16 cellular contexts compared by ENCODE assay signal in the genomic region with DNA sequence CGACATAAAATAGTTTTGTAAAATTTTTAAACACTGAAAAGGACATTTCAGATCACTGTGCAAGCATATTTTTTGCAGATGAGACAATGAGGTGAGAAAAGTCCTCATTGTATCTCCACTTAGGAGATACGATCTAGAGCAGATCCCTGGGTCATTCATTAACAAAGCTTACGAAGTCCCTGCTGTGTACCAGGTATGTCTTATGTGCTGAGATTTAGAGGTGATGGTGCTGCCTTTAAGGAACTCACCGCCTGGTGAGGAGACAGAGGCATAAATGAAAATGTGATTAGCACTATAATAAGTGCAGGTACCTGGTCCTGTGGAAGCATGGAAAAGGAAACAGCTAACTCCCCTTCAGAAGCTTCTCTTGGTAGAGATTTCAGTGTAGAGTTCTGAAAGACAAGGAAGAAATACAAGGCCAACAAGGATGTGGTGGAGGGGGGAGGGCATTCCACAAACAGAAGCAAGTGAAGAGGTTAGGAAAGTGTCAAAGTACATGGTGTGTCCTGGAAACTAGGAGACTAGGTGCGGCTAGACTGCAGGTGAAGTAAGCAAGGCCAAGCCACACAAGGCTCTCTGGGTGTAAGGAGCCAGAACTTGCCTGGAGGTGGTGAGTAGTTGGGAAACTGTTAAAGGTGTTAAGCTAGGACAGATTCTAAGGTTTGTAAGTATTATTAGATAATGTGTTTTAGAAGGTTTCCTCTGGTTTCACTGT. TPM values are rescaled to one million over a fixed set of nuclear protein-coding genes. Genes with fewer than 3 reads are reported as not detected.
DNase-seq lines count a peak whose midpoint lies in the region; ATAC-seq and TF ChIP-seq lines count a peak whose summit lies in the region.
"Had no signal": no experiment of that assay in that cellular context is flagged by ENCODE, and none has a peak within 500 bp of the region (broad histone marks: within the 10 kb centered on the region; RNA-seq: fewer than 3 reads in every experiment).

No MANE protein-coding gene starts in this region.

- no peak for ATAC-seq in activated T-helper 17 cell treated with anti-CD3 and anti-CD28 coated beads, Interleukin-2, amount 50 U/mL, for 72 hours (replicated peaks)
- ATAC-seq in lower lobe of right lung (peak; percentile 20 to 55), aorta (ENCODE audit: low FRiP score) (no peak), gastroesophageal sphincter (no peak)
- peak; percentile 34 for ATAC-seq in stimulated activated memory B cell treated with anti-CD40 and anti-IgM and Interleukin-4, amounts not matched to agents 10 μg/mL and 1 μg/mL and 100 μg/mL, for 72 hours
- ATAC-seq: GM12878, Panc1 had no signal

- H3K4me1 Mint-ChIP-seq in activated T-helper 17 cell treated with anti-CD3 and anti-CD28 coated beads, Interleukin-2, amount 50 U/mL, for 72 hours, result peaks cover 8% of the 10 kb centered on the region
- peaks cover 27% of the 10 kb centered on the region for H3K4me1 Mint-ChIP-seq in stimulated activated memory B cell treated with anti-CD40 and anti-IgM and Interleukin-4, amounts not matched to agents 10 μg/mL and 1 μg/mL and 100 μg/mL, for 72 hours

- H3K27ac ChIP-seq in lower lobe of right lung (peak overlapping the region; percentile 79), aorta (ENCODE audit: low read depth in 1 of 2, low read length in 2 of 2) (no peak overlapping the region), gastroesophageal sphincter (peak overlapping the region in 1 of 4 donors; percentile 69)

- no peak overlapping the region for H3K27ac Mint-ChIP-seq in activated T-helper 17 cell treated with anti-CD3 and anti-CD28 coated beads, Interleukin-2, amount 50 U/mL, for 72 hours
- H3K27ac Mint-ChIP-seq in stimulated activated memory B cell treated with anti-CD40 and anti-IgM and Interleukin-4, amounts not matched to agents 10 μg/mL and 1 μg/mL and 100 μg/mL, for 72 hours, result no peak overlapping the region
- H3K27ac Mint-ChIP-seq: IgD-negative memory B cell had no signal

- H3K27me3 ChIP-seq in lower lobe of right lung (ENCODE audit: low read depth), result peaks cover 17% of the 10 kb centered on the region
- H3K27me3 ChIP-seq in aorta (ENCODE audit: control insufficient read depth in 1 of 2, insufficient read depth in 2 of 2, low read length in 1 of 2), result no peaks in the 10 kb centered on the region
- H3K27me3 ChIP-seq in gastroesophageal sphincter, result peaks cover 18% of the 10 kb centered on the region

- TF ChIP-seq CTCF in lower lobe of right lung (IDR thresholded peaks at IDR 0.05) (no peak), gastroesophageal sphincter (IDR thresholded peaks at IDR 0.05) (no peak)

- no peak for TF ChIP-seq EP300 in gastroesophageal sphincter (IDR thresholded peaks at IDR 0.05)

- H3K36me3 Mint-ChIP-seq in activated T-helper 17 cell treated with anti-CD3 and anti-CD28 coated beads, Interleukin-2, amount 50 U/mL, for 72 hours (ENCODE audit: low read depth), result peaks cover 11% of the 10 kb centered on the region
- H3K36me3 Mint-ChIP-seq in stimulated activated memory B cell treated with anti-CD40 and anti-IgM and Interleukin-4, amounts not matched to agents 10 μg/mL and 1 μg/mL and 100 μg/mL, for 72 hours, result no peaks in the 10 kb centered on the region
- H3K36me3 Mint-ChIP-seq: IgD-negative memory B cell had no signal

- 88 to 89% methylated on average over 5 of the region's 5 CpGs for WGBS in aorta, 2 donors
- 70 to 82% methylated on average over 4 to 5 of the region's 5 CpGs for WGBS in gastroesophageal sphincter (ENCODE audit: low coverage in 1 of 2), 2 donors

- no peak for TF ChIP-seq POLR2A in gastroesophageal sphincter (IDR thresholded peaks at IDR 0.05)

- no peaks in the 10 kb centered on the region for H3K9me3 Mint-ChIP-seq in activated T-helper 17 cell treated with anti-CD3 and anti-CD28 coated beads, Interleukin-2, amount 50 U/mL, for 72 hours
- no peaks in the 10 kb centered on the region for H3K9me3 Mint-ChIP-seq in stimulated activated memory B cell treated with anti-CD40 and anti-IgM and Interleukin-4, amounts not matched to agents 10 μg/mL and 1 μg/mL and 100 μg/mL, for 72 hours

- intact Hi-C loops in lower lobe of right lung (cut with DNase I), result no loop called here
- intact Hi-C loops in aorta (cut with DNase I), result no loop called here

- H3K4me3 Mint-ChIP-seq in activated T-helper 17 cell treated with anti-CD3 and anti-CD28 coated beads, Interleukin-2, amount 50 U/mL, for 72 hours, result peak overlapping the region; percentile 85
- H3K4me3 Mint-ChIP-seq in stimulated activated memory B cell treated with anti-CD40 and anti-IgM and Interleukin-4, amounts not matched to agents 10 μg/mL and 1 μg/mL and 100 μg/mL, for 72 hours, result no peak overlapping the region

- H3K36me3 ChIP-seq in lower lobe of right lung, result no peaks in the 10 kb centered on the region
- no peaks in the 10 kb centered on the region for H3K36me3 ChIP-seq in aorta (ENCODE audit: control insufficient read depth in 1 of 2, insufficient read depth in 2 of 2, low read length in 1 of 2)
- no peaks in the 10 kb centered on the region for H3K36me3 ChIP-seq in gastroesophageal sphincter

- DNase-seq in DMS 273 (lab: John Stamatoyannopoulos, UW; ENCODE audit: unreplicated experiment), result peak; percentile 1
- DNase-seq in DMS 273 treated with DMSO at 0.1 percent for 48 hours (lab: John Stamatoyannopoulos, UW), result no peak
- DNase-seq in lower lobe of right lung, result peak; percentile 49
- DNase-seq in aorta, result no peak
- DNase-seq in cerebellar nuclear complex (lab: John Stamatoyannopoulos, UW), result no peak
- DNase-seq: 8988T; anterior cingulate cortex; cortex of kidney; stimulated activated CD4-positive, alpha-beta T cell treated with anti-CD3 and anti-CD28 coated beads, Interleukin-2, amount 100 ng/mL, for 24 hours had no signal

- peaks cover 5% of the 10 kb centered on the region for H3K4me1 ChIP-seq in lower lobe of right lung
- no peaks in the 10 kb centered on the region for H3K4me1 ChIP-seq in aorta (ENCODE audit: control insufficient read depth in 1 of 2, insufficient read depth in 2 of 2, low read length in 2 of 2)
- peaks cover 0 to 29% (median 11%) of the 10 kb centered on the region in 3 donors for H3K4me1 ChIP-seq in gastroesophageal sphincter

- H3K4me3 ChIP-seq in lower lobe of right lung (peak overlapping the region; percentile 68), aorta (ENCODE audit: low read length in 2 of 2) (no peak overlapping the region), gastroesophageal sphincter (no peak overlapping the region)
- H3K4me3 ChIP-seq: GM12878 had no signal

- peaks cover 57% of the 10 kb centered on the region for H3K27me3 Mint-ChIP-seq in activated T-helper 17 cell treated with anti-CD3 and anti-CD28 coated beads, Interleukin-2, amount 50 U/mL, for 72 hours
- H3K27me3 Mint-ChIP-seq in stimulated activated memory B cell treated with anti-CD40 and anti-IgM and Interleukin-4, amounts not matched to agents 10 μg/mL and 1 μg/mL and 100 μg/mL, for 72 hours, result peaks cover 58% of the 10 kb centered on the region

- H3K9me3 ChIP-seq in lower lobe of right lung (no peaks in the 10 kb centered on the region), aorta (ENCODE audit: control insufficient read depth, low read length) (peaks cover 2% of the 10 kb centered on the region), gastroesophageal sphincter (no peaks in the 10 kb centered on the region)

RNA-seq across cellular contexts. Expression of gene NDNF, which starts 1.5 kb away (rescaled TPM):
- 1 to 10 TPM in 1 of 2 donors, under 1 TPM in 1; 0.13 to 2.5 TPM for total RNA-seq in activated T-helper 17 cell treated with anti-CD3 and anti-CD28 coated beads, Interleukin-2, amount 50 U/mL, for 72 hours
- total RNA-seq in lower lobe of right lung, result 108 TPM
- total RNA-seq in aorta, result 1 to 10 TPM; 3.5 to 3.7 TPM
- polyA plus RNA-seq in aorta, result under 1 TPM in 1 of 2 donors, not detected in 1; 0.08 TPM
- 10 to 100 TPM in 2 of 4 donors, 1 to 10 TPM in 2; 5.3 to 14.2 (median 9.7) TPM for total RNA-seq in gastroesophageal sphincter
- total RNA-seq: renal cortical epithelial cell had no signal
- polyA plus RNA-seq: GM12878, IgD-negative memory B cell had no signal

Comparison
In these comparisons a context has a peak if more than half of its experiments do, and no peak if none do; other contexts are left out.
1. DNase-seq: peak in DMS 273 (single experiment) and lower lobe of right lung (single experiment); none in DMS 273 treated with DMSO at 0.1 percent for 48 hours (single experiment), aorta (0 of 2) and cerebellar nuclear complex (0 of 2).
2. ATAC-seq: peak in lower lobe of right lung (2 of 2) and stimulated activated memory B cell treated with anti-CD40 and anti-IgM and Interleukin-4, amounts not matched to agents 10 μg/mL and 1 μg/mL and 100 μg/mL, for 72 hours (single experiment); none in activated T-helper 17 cell treated with anti-CD3 and anti-CD28 coated beads, Interleukin-2, amount 50 U/mL, for 72 hours (single experiment), aorta (single experiment) and gastroesophageal sphincter (single experiment).